ENCODE assay signal across 8 cellular contexts in the genomic region with DNA sequence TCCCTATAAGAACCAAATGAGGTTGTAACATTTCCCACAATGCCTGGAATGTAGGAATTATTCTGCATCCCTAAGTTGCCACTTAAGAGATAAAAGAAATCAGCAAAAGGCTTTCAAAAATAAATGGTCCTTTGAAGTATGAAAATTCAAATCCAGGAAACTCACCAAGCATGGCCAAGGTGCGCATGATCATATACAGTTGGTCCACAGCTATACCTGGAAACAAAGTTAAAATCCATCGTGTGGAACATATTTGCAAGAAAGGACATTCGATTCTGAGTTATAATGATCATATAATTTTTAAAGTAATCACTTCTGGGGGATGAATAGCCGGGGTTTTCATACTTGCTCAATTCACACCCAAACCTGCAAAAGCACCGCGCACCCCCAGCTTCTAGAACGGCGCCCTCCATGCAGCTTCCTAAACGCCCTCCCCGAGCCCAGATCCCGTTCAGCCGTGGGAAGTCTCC. TPM values are rescaled to one million over a fixed set of nuclear protein-coding genes. Genes with fewer than 3 reads are reported as not detected.
DNase-seq lines count a peak whose midpoint lies in the region; ATAC-seq, FAIRE-seq and TF ChIP-seq lines count a peak whose summit lies in the region.

No MANE protein-coding gene starts in this region.

- intact Hi-C loops in sigmoid colon (cut with DNase I), result no loop called here

- no peak for TF ChIP-seq POLR2A in GM12892 (IDR thresholded peaks at IDR 0.05; ENCODE audit: low read depth, low read length)
- no peak for TF ChIP-seq POLR2A in sigmoid colon (IDR thresholded peaks at IDR 0.05)

- no peak for TF ChIP-seq CTCF in fibroblast of pulmonary artery (IDR thresholded peaks at IDR 0.05; ENCODE audit: low read length, missing control alignments)
- TF ChIP-seq CTCF in sigmoid colon (IDR thresholded peaks at IDR 0.05), result peak in 1 of 4 experiments; percentile 15

- H3K4me1 ChIP-seq in sigmoid colon, result peaks cover 0 to 42% (median 32%) of the 10 kb centered on the region in 4 donors

- H3K9me3 ChIP-seq in SK-N-MC (ENCODE audit: low read depth, low read length) (no peaks in the 10 kb centered on the region), sigmoid colon (no peaks in the 10 kb centered on the region)

- WGBS in sigmoid colon, 2 donors, result 1 to 6% methylated on average over 12 of the region's 12 CpGs

- H3K27ac ChIP-seq in SK-N-MC, result no peak overlapping the region
- peak overlapping the region; percentile 84 to 96 (median 92) for H3K27ac ChIP-seq in sigmoid colon

- peak; percentile 46 for FAIRE-seq in GM12892 (lab: Jason Lieb, UNC)

- DNase-seq in GM12892 (ENCODE audit: insufficient read length) (no peak), SK-N-MC (ENCODE audit: low read depth, low spot score) (no peak), fibroblast of pulmonary artery (ENCODE audit: low read depth) (no peak), sigmoid colon (no peak), cerebellar nuclear complex (lab: John Stamatoyannopoulos, UW) (no peak), NCI-H1694 (lab: John Stamatoyannopoulos, UW) (no peak)

- H3K4me3 ChIP-seq in SK-N-MC, result peak overlapping the region; percentile 85
- H3K4me3 ChIP-seq in fibroblast of pulmonary artery (replicated peaks; ENCODE audit: low read depth, low read length), result peak overlapping the region; percentile 74
- H3K4me3 ChIP-seq in sigmoid colon, result peak overlapping the region; percentile 56 to 88 (median 78)

- no peak for TF ChIP-seq EP300 in sigmoid colon (IDR thresholded peaks at IDR 0.05)

- H3K36me3 ChIP-seq in SK-N-MC (ENCODE audit: insufficient read depth, low read length) (peaks cover 21% of the 10 kb centered on the region), sigmoid colon (peaks cover 0 to 33% (median 4%) of the 10 kb centered on the region in 4 donors)

- H3K9ac ChIP-seq in SK-N-MC (ENCODE audit: insufficient read length), result peak overlapping the region; percentile 79

- no peaks in the 10 kb centered on the region for H3K27me3 ChIP-seq in sigmoid colon

- no peak for ATAC-seq in GM19395 (IDR thresholded peaks at IDR 0.05; ENCODE audit: unreplicated experiment)
- ATAC-seq in GM18861 (IDR thresholded peaks at IDR 0.05; ENCODE audit: unreplicated experiment), result no peak

RNA-seq across cellular contexts. Expression of a gene that starts 0.5 kb away (rescaled TPM):
- polyA plus RNA-seq in GM12892 (2012; ENCODE audit: missing spikeins), result 77.9 TPM
- 10 to 100 TPM; 44.1 to 77.5 (median 46.7) TPM for total RNA-seq in sigmoid colon
- polyA plus RNA-seq in sigmoid colon, result 10 to 100 TPM; 35.4 to 75.9 (median 36.6) TPM

RNA-seq across cellular contexts. Expression of a gene that starts 8.1 kb away (rescaled TPM):
- 14.6 TPM for polyA plus RNA-seq in GM12892 (2012; ENCODE audit: missing spikeins)
- 10 to 100 TPM; 16.8 to 24.0 (median 21.9) TPM for total RNA-seq in sigmoid colon
- polyA plus RNA-seq in sigmoid colon, result 10 to 100 TPM; 11.3 to 16.2 (median 15.4) TPM
